ENCODE assay signal across 21 cellular contexts in the genomic region with DNA sequence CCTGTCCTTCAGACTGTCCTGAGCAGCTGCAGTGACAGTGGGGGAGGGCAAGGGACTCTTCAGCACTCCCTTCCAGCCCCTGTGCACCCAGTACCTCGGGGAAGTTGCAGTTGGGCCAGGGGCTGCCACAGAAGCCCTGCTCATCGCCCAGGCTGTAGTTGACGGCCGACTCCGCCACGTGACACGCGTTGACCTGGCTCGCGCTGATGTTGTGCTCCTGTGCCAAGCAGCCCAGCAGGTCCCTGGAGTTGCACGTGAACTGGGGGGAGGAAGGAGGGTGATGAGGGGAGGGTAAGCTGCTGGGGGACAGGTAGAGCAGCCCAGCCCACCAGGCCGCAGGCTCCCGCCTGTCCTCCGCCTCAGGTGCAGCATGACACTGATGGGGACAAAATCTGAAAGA.
DNase-seq lines count a peak whose midpoint lies in the region; ATAC-seq and TF ChIP-seq lines count a peak whose summit lies in the region.
"Had no signal": no experiment of that assay in that cellular context is flagged by ENCODE, and none has a peak within 500 bp of the region (broad histone marks: within the 10 kb centered on the region; RNA-seq: fewer than 3 reads in every experiment).

No MANE protein-coding gene starts in this region.

- ATAC-seq in heart left ventricle (peak; percentile 35 to 42 (median 38)), Right ventricle myocardium inferior (no peak), GM19395 (IDR thresholded peaks at IDR 0.05; ENCODE audit: unreplicated experiment) (no peak)
- ATAC-seq: GM23338 had no signal

- no peak overlapping the region for H3K9ac ChIP-seq in neuronal stem cell (ENCODE audit: low read depth, low read length, poor library complexity)

- no peak overlapping the region for H2BK12ac ChIP-seq in neuronal stem cell (ENCODE audit: low read length)

- H4K91ac ChIP-seq in neuronal stem cell (ENCODE audit: low read depth, low read length, poor library complexity), result no peak overlapping the region

- H3K4me2 ChIP-seq in neuronal stem cell (ENCODE audit: insufficient read depth, low read length, poor library complexity, severe bottlenecking), result no peak overlapping the region
- H3K4me2 ChIP-seq: GM23338 had no signal

- H3K36me3 ChIP-seq in heart left ventricle (peaks cover 0 to 89% (median 41%) of the 10 kb centered on the region in 9 donors), neuronal stem cell (replicated peaks in 1 of 2; ENCODE audit: control insufficient read depth in 2 of 2, insufficient read depth in 2 of 2, low read length in 2 of 2) (no peaks in the 10 kb centered on the region)
- H3K36me3 ChIP-seq: MG63 had no signal

- no peak overlapping the region for H2BK15ac ChIP-seq in neuronal stem cell (ENCODE audit: low read length)

- WGBS in heart left ventricle, 4 donors, result 36 to 72% (median 58%) methylated on average over 12 to 14 of the region's 14 CpGs
- no CpG with 5 or more reads among the region's 14 CpGs for WGBS in neuronal stem cell (ENCODE audit: extremely low coverage in 2 of 2, insufficient read length in 2 of 2, insufficient replicate concordance in 1 of 2), 2 donors

- H3K4me3 ChIP-seq in heart left ventricle (no peak overlapping the region), neuronal stem cell (ENCODE audit: low read length in 2 of 2) (no peak overlapping the region)
- H3K4me3 ChIP-seq: GM23338, MG63, SK-N-MC had no signal

- intact Hi-C loops in heart left ventricle (cut with DNase I), result no loop called here
- intact Hi-C loops in Right ventricle myocardium inferior (cut with DNase I), result no loop called here

- peaks cover 0 to 27% (median 0%) of the 10 kb centered on the region in 12 donors for H3K4me1 ChIP-seq in heart left ventricle
- no peaks in the 10 kb centered on the region for H3K4me1 ChIP-seq in neuronal stem cell (ENCODE audit: control insufficient read depth in 2 of 2, insufficient read depth in 1 of 2, low read depth in 1 of 2, low read length in 2 of 2)

- no peak overlapping the region for H2AK5ac ChIP-seq in neuronal stem cell (ENCODE audit: low read depth, low read length)

- H3K27ac ChIP-seq in heart left ventricle, result peak overlapping the region in 4 of 12 donors; percentile 3 to 38 (median 22)
- H3K27ac ChIP-seq in caudate nucleus (ENCODE audit: low read depth, low read length), result peak overlapping the region; percentile 41
- H3K27ac ChIP-seq in neuronal stem cell (replicated peaks; ENCODE audit: low read length), result no peak overlapping the region
- H3K27ac ChIP-seq: SK-N-MC had no signal

- H3K79me1 ChIP-seq in neuronal stem cell (ENCODE audit: low read depth, low read length), result no peaks in the 10 kb centered on the region

- H3K9me3 ChIP-seq in heart left ventricle, result no peaks in the 10 kb centered on the region
- H3K9me3 ChIP-seq in neuronal stem cell (replicated peaks in 1 of 2; ENCODE audit: control insufficient read depth in 2 of 2, insufficient read depth in 1 of 2, low read depth in 1 of 2, low read length in 2 of 2), result peaks cover 0 to 2% of the 10 kb centered on the region in 2 donors
- H3K9me3 ChIP-seq: MG63 had no signal

- H3K18ac ChIP-seq in neuronal stem cell (ENCODE audit: low read length), result peak overlapping the region; percentile 62

- H2AFZ ChIP-seq in neuronal stem cell (ENCODE audit: low read length), result no peak overlapping the region
- H2AFZ ChIP-seq: GM23338 had no signal

- no peak for TF ChIP-seq POLR2A in heart left ventricle (IDR thresholded peaks at IDR 0.05)

- H3K14ac ChIP-seq in neuronal stem cell (ENCODE audit: low read length), result peak overlapping the region; percentile 73

- no peak overlapping the region for H3K4ac ChIP-seq in neuronal stem cell (ENCODE audit: low read length)

- peak in 3 of 5 donors; percentile 33 to 56 (median 48) for DNase-seq in heart left ventricle
- DNase-seq in Right ventricle myocardium inferior (ENCODE audit: missing footprints), result no peak
- DNase-seq in caudate nucleus (lab: John Stamatoyannopoulos, UW), result no peak
- DNase-seq in neuronal stem cell (ENCODE audit: low spot score), result no peak
- DNase-seq in DMS 273 (lab: John Stamatoyannopoulos, UW; ENCODE audit: unreplicated experiment), result no peak
- no peak for DNase-seq in NOMO-1 treated with dmso at 0.1 percent for 144 hours (lab: John Stamatoyannopoulos, UW; ENCODE audit: unreplicated experiment)
- DNase-seq: CD4-positive, alpha-beta T cell; DMS53; H9; KG1; MG63; NCI-H1048; NCI-H1417; NCI-H1694; NCI-H2029 treated with DMSO at 0.1 percent for 48 hours; NCI-H526 treated with DMSO at 0.1 percent for 48 hours; RPMI8226; SIG-M5 had no signal

- H3K27me3 ChIP-seq in heart left ventricle (no peaks in the 10 kb centered on the region), neuronal stem cell (ENCODE audit: control insufficient read depth in 3 of 3, insufficient read depth in 3 of 3, low read depth in 1 of 3, low read length in 3 of 3) (peaks cover 0 to 22% (median 0%) of the 10 kb centered on the region in 3 experiments)

- H2BK5ac ChIP-seq in neuronal stem cell (ENCODE audit: low read length), result no peak overlapping the region

- H2BK120ac ChIP-seq in neuronal stem cell (ENCODE audit: low read depth, low read length), result no peak overlapping the region

- H4K8ac ChIP-seq in neuronal stem cell (ENCODE audit: low read depth, low read length), result no peak overlapping the region

- peak overlapping the region; percentile 69 for H3K23ac ChIP-seq in neuronal stem cell (ENCODE audit: low read depth, low read length, poor library complexity)

- no peak for TF ChIP-seq CTCF in heart left ventricle (IDR thresholded peaks at IDR 0.05)

Comparison
In these comparisons a context has a peak if more than half of its experiments do, and no peak if none do; other contexts are left out.
1. ATAC-seq: peak in heart left ventricle (4 of 4); none in Right ventricle myocardium inferior (single experiment) and GM19395 (single experiment).
2. DNase-seq: peak in heart left ventricle (3 of 5); none in Right ventricle myocardium inferior (single experiment), caudate nucleus (0 of 61), neuronal stem cell (single experiment), DMS 273 (single experiment) and NOMO-1 treated with dmso at 0.1 percent for 144 hours (single experiment).